In the genomic region with DNA sequence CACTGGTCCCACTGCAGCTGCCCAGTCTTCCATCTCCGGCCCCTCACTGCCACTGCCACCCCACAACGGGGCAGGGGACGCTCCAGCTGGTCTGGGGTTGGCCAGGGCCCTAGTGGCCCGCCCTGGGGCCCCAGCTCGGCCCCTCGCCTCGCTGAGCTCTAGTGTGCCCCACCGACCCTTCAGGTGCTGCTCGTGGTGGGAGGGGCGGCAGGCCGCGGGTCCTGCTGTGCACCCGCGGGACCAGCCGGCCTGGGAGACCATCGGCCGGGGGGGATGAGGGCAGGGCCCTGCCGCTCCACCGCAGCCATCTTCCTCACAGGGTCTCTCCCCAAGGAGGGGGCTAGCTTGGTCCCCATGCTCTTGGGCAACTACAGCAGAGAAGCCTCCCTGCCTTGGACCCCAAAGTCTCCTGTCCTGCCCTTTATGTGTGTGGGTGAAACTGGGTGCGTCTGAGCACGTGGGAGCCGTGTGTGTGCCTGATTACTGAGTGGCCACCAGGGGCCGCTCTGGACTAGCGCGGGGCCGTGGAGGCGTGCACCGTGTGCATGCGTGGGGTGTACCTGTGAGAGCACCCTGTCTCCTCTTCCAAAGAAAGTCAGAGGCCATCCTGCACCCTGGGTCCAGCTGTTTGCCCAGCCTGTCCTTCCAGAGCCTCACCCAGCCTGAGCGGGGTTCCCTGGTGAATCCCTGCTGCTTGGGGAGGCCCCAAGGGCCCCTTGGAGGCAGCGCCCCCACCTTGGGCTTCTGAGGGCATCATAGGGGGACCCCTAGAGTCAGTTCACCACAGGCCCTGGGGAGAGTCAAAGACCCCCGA, we compare ENCODE assay signal across 8 cellular contexts. TPM values are rescaled to one million over a fixed set of nuclear protein-coding genes. Genes with fewer than 3 reads are reported as not detected.
DNase-seq lines count a peak whose midpoint lies in the region; ATAC-seq, FAIRE-seq and TF ChIP-seq lines count a peak whose summit lies in the region.

No MANE protein-coding gene starts in this region.

- H3K9me3 ChIP-seq in astrocyte (ENCODE audit: insufficient read depth, low read depth, low read length), result no peaks in the 10 kb centered on the region

- H3K4me1 ChIP-seq in astrocyte (ENCODE audit: insufficient read depth, low read length), result no peaks in the 10 kb centered on the region

- H3K9me3 Mint-ChIP-seq in CD14-positive monocyte, result no peaks in the 10 kb centered on the region
- peaks cover 4% of the 10 kb centered on the region for H3K9me3 Mint-ChIP-seq in astrocyte (ENCODE audit: unreplicated experiment)

- DNase-seq in CD14-positive monocyte (ENCODE audit: low spot score) (peak; percentile 41), HT1080 (ENCODE audit: low read depth) (peak; percentile 17), T-helper 1 cell (peak in 4 of 5 donors; percentile 36 to 54 (median 53)), astrocyte (ENCODE audit: low read depth) (no peak), hepatic stellate cell (ENCODE audit: low spot score) (peak; percentile 77)
- DNase-seq in stimulated activated CD4-positive, alpha-beta T cell treated with anti-CD3 and anti-CD28 coated beads, Interleukin-1b, Interleukin-23, amount 100 ng/mL, for 4 hours (ENCODE audit: low read depth in 2 of 2), result peak; percentile 40 to 52

- peak overlapping the region; percentile 62 for H2AFZ ChIP-seq in astrocyte (ENCODE audit: low read depth, low read length)

- peak overlapping the region; percentile 51 for H3K4me2 ChIP-seq in astrocyte (ENCODE audit: low read length)

- peaks cover 0 to 2% (median 0%) of the 10 kb centered on the region in 3 donors for H3K27me3 Mint-ChIP-seq in CD14-positive monocyte (ENCODE audit: low read depth in 3 of 3)
- H3K27me3 Mint-ChIP-seq in astrocyte (ENCODE audit: low read depth, unreplicated experiment), result peaks cover 39% of the 10 kb centered on the region

- H3K9ac ChIP-seq in astrocyte (ENCODE audit: low read length), result no peak overlapping the region

- no peaks in the 10 kb centered on the region for H3K79me2 ChIP-seq in astrocyte (ENCODE audit: insufficient read depth, low read length)

- no peak overlapping the region for H3K27ac ChIP-seq in astrocyte (ENCODE audit: low read depth, low read length)

- no peaks in the 10 kb centered on the region for H3K4me1 Mint-ChIP-seq in CD14-positive monocyte
- peaks cover 4% of the 10 kb centered on the region for H3K4me1 Mint-ChIP-seq in astrocyte (ENCODE audit: low read depth, unreplicated experiment)

- no peak for ATAC-seq in HG02981 (IDR thresholded peaks at IDR 0.05; ENCODE audit: unreplicated experiment)
- no peak for ATAC-seq in GM21447 (IDR thresholded peaks at IDR 0.05; ENCODE audit: unreplicated experiment)

- peaks cover 20% of the 10 kb centered on the region for H3K27me3 ChIP-seq in astrocyte (ENCODE audit: insufficient read depth, low read length)

- H3K4me3 Mint-ChIP-seq in CD14-positive monocyte (no peak overlapping the region), astrocyte (ENCODE audit: unreplicated experiment) (no peak overlapping the region)

- TF ChIP-seq CTCF in CD14-positive monocyte (IDR thresholded peaks at IDR 0.05), result peak; percentile 20
- peak; percentile 55 for TF ChIP-seq CTCF in astrocyte (IDR thresholded peaks at IDR 0.05; ENCODE audit: insufficient read depth, low read depth, low read length)

- H3K36me3 Mint-ChIP-seq in CD14-positive monocyte, result no peaks in the 10 kb centered on the region
- peaks cover 17% of the 10 kb centered on the region for H3K36me3 Mint-ChIP-seq in astrocyte (ENCODE audit: low read depth, unreplicated experiment)

- H3K36me3 ChIP-seq in astrocyte (ENCODE audit: insufficient read depth, low read length), result no peaks in the 10 kb centered on the region

- intact Hi-C loops in CD14-positive monocyte (cut with micrococcal nuclease), result no loop called here

- H4K20me1 ChIP-seq in astrocyte (ENCODE audit: insufficient read depth, low read length), result peaks cover 14% of the 10 kb centered on the region

- H3K27ac Mint-ChIP-seq in CD14-positive monocyte (no peak overlapping the region), astrocyte (ENCODE audit: unreplicated experiment) (no peak overlapping the region)

- H3K4me3 ChIP-seq in astrocyte (ENCODE audit: insufficient read depth, low read depth, low read length), result no peak overlapping the region

- FAIRE-seq in astrocyte (lab: Jason Lieb, UNC), result no peak

RNA-seq across cellular contexts. Expression of gene ACR, which starts 6.0 kb away (rescaled TPM):
- not detected for polyA plus RNA-seq in CD14-positive monocyte
- not detected in 2 replicates for total RNA-seq in HT1080 (2014; rRNA removed; shearing (Covaris generic))
- not detected in 2 replicates for polyA plus RNA-seq in HT1080 (2015; cell fraction: cytosol; rRNA removed)
- polyA plus RNA-seq in HT1080 (2015; cell fraction: nucleus; rRNA removed), result not detected in 2 replicates
- total RNA-seq in astrocyte, result not detected in 2 replicates

RNA-seq across cellular contexts. Expression of gene RABL2B, which starts 51.4 kb away (rescaled TPM):
- polyA plus RNA-seq in CD14-positive monocyte, result 10 to 100 TPM in 1 of 2 donors, 1 to 10 TPM in 1; 8.8 to 11.7 TPM
- 12.5 and 20.8 TPM in 2 replicates for total RNA-seq in HT1080 (2014; rRNA removed; shearing (Covaris generic))
- 22.3 and 25.2 TPM in 2 replicates for polyA plus RNA-seq in HT1080 (2015; cell fraction: cytosol; rRNA removed)
- polyA plus RNA-seq in HT1080 (2015; cell fraction: nucleus; rRNA removed), result 51.6 and 70.0 TPM in 2 replicates
- total RNA-seq in astrocyte, result 26.6 and 27.5 TPM in 2 replicates

RNA-seq across cellular contexts. Expression of gene SHANK3, which starts 59.4 kb away (rescaled TPM):
- not detected for polyA plus RNA-seq in CD14-positive monocyte
- 0.58 and 0.63 TPM in 2 replicates for total RNA-seq in HT1080 (2014; rRNA removed; shearing (Covaris generic))
- 0.51 TPM in 2 replicates for polyA plus RNA-seq in HT1080 (2015; cell fraction: cytosol; rRNA removed)
- 0.39 and 0.85 TPM in 2 replicates for polyA plus RNA-seq in HT1080 (2015; cell fraction: nucleus; rRNA removed)
- 10.1 and 10.6 TPM in 2 replicates for total RNA-seq in astrocyte
